ENCODE assay signal across 17 cellular contexts in genomic region chr12:99852666-99853065, GRCh38.
"Had no signal": no experiment of that assay in that cellular context is flagged by ENCODE, and none has a peak within 500 bp of the region (broad histone marks: within the 10 kb centered on the region; RNA-seq: fewer than 3 reads in every experiment).

No MANE protein-coding gene starts in this region.

- H3K27me3 ChIP-seq: right atrium auricular region, thyroid gland had no signal

- H3K27me3 Mint-ChIP-seq: activated CD4-positive, alpha-beta memory T cell treated with anti-CD3 and anti-CD28 coated beads, Interleukin-2, amount 10 ng/mL, durations not matched to agents 7 days and 5 days; activated CD4-positive, alpha-beta T cell treated with anti-CD3 and anti-CD28 coated beads for 36 hours; activated naive CD4-positive, alpha-beta T cell treated with anti-CD3 and anti-CD28 coated beads, Interleukin-2, amount 50 U/mL, for 24 hours; natural killer cell treated with Interleukin-12 subunit alpha and Interleukin-12 subunit beta and Interleukin-15 and Interleukin-18, amount 100 ng/mL, for 72 hours; progenitor cell of endocrine pancreas had no signal

- DNase-seq: activated CD4-positive, alpha-beta memory T cell treated with anti-CD3 and anti-CD28 coated beads, Interleukin-2, amount 10 ng/mL, durations not matched to agents 7 days and 5 days; activated CD4-positive, alpha-beta T cell treated with anti-CD3 and anti-CD28 coated beads for 36 hours; activated effector memory CD4-positive, alpha-beta T cell treated with anti-CD3 and anti-CD28 coated beads, Interleukin-2, amount 50 U/mL, for 16 hours; activated T-cell treated with anti-CD3 and anti-CD28 coated beads, Interleukin-2, amount 50 U/mL, for 48 hours; amniotic stem cell; hippocampal formation; kidney glomerular epithelial cell; occipital lobe; stimulated activated CD4-positive, alpha-beta T cell treated with anti-CD3 and anti-CD28 coated beads, Interleukin-2, amount 100 ng/mL, for 48 hours; thyroid gland; WERI-Rb-1 had no signal

- H3K9me3 Mint-ChIP-seq: activated CD4-positive, alpha-beta memory T cell treated with anti-CD3 and anti-CD28 coated beads, Interleukin-2, amount 10 ng/mL, durations not matched to agents 7 days and 5 days had no signal

- ATAC-seq: activated CD4-positive, alpha-beta T cell treated with anti-CD3 and anti-CD28 coated beads for 36 hours; esophagus mucosa; natural killer cell treated with Interleukin-12 subunit alpha and Interleukin-12 subunit beta and Interleukin-15 and Interleukin-18, amount 100 ng/mL, for 72 hours; stimulated activated memory B cell treated with anti-CD40 and anti-IgM and Interleukin-4, amounts not matched to agents 10 μg/mL and 1 μg/mL and 100 μg/mL, for 72 hours had no signal

- H3K4me1 Mint-ChIP-seq: activated CD4-positive, alpha-beta memory T cell treated with anti-CD3 and anti-CD28 coated beads, Interleukin-2, amount 10 ng/mL, durations not matched to agents 7 days and 5 days; activated CD4-positive, alpha-beta T cell treated with anti-CD3 and anti-CD28 coated beads for 36 hours; activated naive CD4-positive, alpha-beta T cell treated with anti-CD3 and anti-CD28 coated beads, Interleukin-2, amount 50 U/mL, for 24 hours; stimulated activated memory B cell treated with anti-CD40 and anti-IgM and Interleukin-4, amounts not matched to agents 10 μg/mL and 1 μg/mL and 100 μg/mL, for 72 hours had no signal

- H3K9me3 ChIP-seq: thyroid gland had no signal

- H3K4me1 ChIP-seq: right atrium auricular region, thyroid gland had no signal

- H3K27ac Mint-ChIP-seq: activated CD4-positive, alpha-beta memory T cell treated with anti-CD3 and anti-CD28 coated beads, Interleukin-2, amount 10 ng/mL, durations not matched to agents 7 days and 5 days; activated CD4-positive, alpha-beta T cell treated with anti-CD3 and anti-CD28 coated beads for 36 hours; activated naive CD4-positive, alpha-beta T cell treated with anti-CD3 and anti-CD28 coated beads, Interleukin-2, amount 50 U/mL, for 24 hours; natural killer cell treated with Interleukin-12 subunit alpha and Interleukin-12 subunit beta and Interleukin-15 and Interleukin-18, amount 100 ng/mL, for 72 hours; progenitor cell of endocrine pancreas; stimulated activated memory B cell treated with anti-CD40 and anti-IgM and Interleukin-4, amounts not matched to agents 10 μg/mL and 1 μg/mL and 100 μg/mL, for 72 hours had no signal

- H3K27ac ChIP-seq: right atrium auricular region, thyroid gland, WERI-Rb-1 had no signal

- H3K36me3 Mint-ChIP-seq: activated naive CD4-positive, alpha-beta T cell treated with anti-CD3 and anti-CD28 coated beads, Interleukin-2, amount 50 U/mL, for 24 hours; stimulated activated memory B cell treated with anti-CD40 and anti-IgM and Interleukin-4, amounts not matched to agents 10 μg/mL and 1 μg/mL and 100 μg/mL, for 72 hours had no signal

- H3K36me3 ChIP-seq: right atrium auricular region, thyroid gland, WERI-Rb-1 had no signal

- H3K4me3 Mint-ChIP-seq: activated CD4-positive, alpha-beta memory T cell treated with anti-CD3 and anti-CD28 coated beads, Interleukin-2, amount 10 ng/mL, durations not matched to agents 7 days and 5 days; activated CD4-positive, alpha-beta T cell treated with anti-CD3 and anti-CD28 coated beads for 36 hours; activated naive CD4-positive, alpha-beta T cell treated with anti-CD3 and anti-CD28 coated beads, Interleukin-2, amount 50 U/mL, for 24 hours; natural killer cell treated with Interleukin-12 subunit alpha and Interleukin-12 subunit beta and Interleukin-15 and Interleukin-18, amount 100 ng/mL, for 72 hours; stimulated activated memory B cell treated with anti-CD40 and anti-IgM and Interleukin-4, amounts not matched to agents 10 μg/mL and 1 μg/mL and 100 μg/mL, for 72 hours had no signal

- H3K4me3 ChIP-seq: right atrium auricular region, thyroid gland had no signal
